Comparison of ENCODE assay signal across 1 cellular context in the genomic region with DNA sequence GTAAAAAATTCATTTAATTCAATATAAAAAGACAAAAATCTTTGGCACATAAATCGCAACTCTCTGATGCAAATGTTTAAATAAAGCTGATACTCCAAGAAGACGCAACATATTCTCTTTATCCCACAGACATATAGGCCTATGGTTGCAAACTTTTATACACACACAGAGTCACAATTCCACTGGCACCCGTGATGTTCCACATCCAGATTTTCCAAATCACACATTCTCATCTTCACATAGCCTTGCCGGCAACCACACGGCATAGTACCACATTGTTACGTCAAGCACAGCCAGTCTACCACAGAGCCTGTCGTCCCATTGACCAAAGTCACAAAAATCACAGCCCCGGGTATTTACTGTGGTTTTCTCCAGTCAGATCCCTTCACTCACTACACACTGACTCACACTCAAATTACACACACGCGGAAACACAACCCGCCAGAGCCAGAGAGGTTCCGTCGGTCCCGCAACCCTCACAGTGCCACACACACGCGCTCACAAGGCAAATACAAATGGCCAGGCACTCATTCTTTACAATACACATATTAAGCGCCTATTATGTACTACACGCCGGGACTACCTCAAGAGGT.
TF ChIP-seq lines count a peak whose summit lies in the region.

No MANE protein-coding gene starts in this region.

TF ChIP-seq in GM12878, 131 proteins besides CTCF, POLR2A, EP300 and RAD21:
- TF ChIP-seq SP1 (IDR thresholded peaks at IDR 0.05; ENCODE audit: low read depth, low read length), result peak; percentile 6
- no peak for TF ChIP-seq SRF (IDR thresholded peaks at IDR 0.05; ENCODE audit: low read depth in 2 of 2, low read length in 2 of 2)
- peak; percentile 65 for TF ChIP-seq RUNX3 (IDR thresholded peaks at IDR 0.05; ENCODE audit: low read length)
- TF ChIP-seq CBX5 (IDR thresholded peaks at IDR 0.05; ENCODE audit: low read depth), result no peak
- TF ChIP-seq, protein P1, sequence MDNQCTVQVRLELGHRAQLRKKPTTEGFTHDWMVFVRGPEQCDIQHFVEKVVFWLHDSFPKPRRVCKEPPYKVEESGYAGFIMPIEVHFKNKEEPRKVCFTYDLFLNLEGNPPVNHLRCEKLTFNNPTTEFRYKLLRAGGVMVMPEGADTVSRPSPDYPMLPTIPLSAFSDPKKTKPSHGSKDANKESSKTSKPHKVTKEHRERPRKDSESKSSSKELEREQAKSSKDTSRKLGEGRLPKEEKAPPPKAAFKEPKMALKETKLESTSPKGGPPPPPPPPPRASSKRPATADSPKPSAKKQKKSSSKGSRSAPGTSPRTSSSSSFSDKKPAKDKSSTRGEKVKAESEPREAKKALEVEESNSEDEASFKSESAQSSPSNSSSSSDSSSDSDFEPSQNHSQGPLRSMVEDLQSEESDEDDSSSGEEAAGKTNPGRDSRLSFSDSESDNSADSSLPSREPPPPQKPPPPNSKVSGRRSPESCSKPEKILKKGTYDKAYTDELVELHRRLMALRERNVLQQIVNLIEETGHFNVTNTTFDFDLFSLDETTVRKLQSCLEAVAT (IDR thresholded peaks at IDR 0.05), result peak; percentile 76
- 0 out of 2 replicates have a peak, but pooled peaks have one; percentile 44 for TF ChIP-seq STAT1 (conservative IDR thresholded peaks at IDR 0.05)
- no peak for TF ChIP-seq ZZZ3 (IDR thresholded peaks at IDR 0.05; ENCODE audit: control insufficient read depth, insufficient read length, low read depth)
- TF ChIP-seq ETV6 (conservative IDR thresholded peaks at IDR 0.05 in 1 of 2, IDR thresholded peaks at IDR 0.05 in 1 of 2; ENCODE audit: borderline replicate concordance in 1 of 2, low read depth in 1 of 2), result peak in 1 of 2 experiments; percentile 25; a peak in 1 of 4 replicates
- TF ChIP-seq ELK1 (IDR thresholded peaks at IDR 0.05; ENCODE audit: low read depth, low read length), result no peak
- TF ChIP-seq ATF3 (IDR thresholded peaks at IDR 0.05; ENCODE audit: borderline replicate concordance, extremely low read depth, low read depth, low read length), result no peak
- peak; percentile 38; the same call in 1 of the 2 replicates for TF ChIP-seq MTA3 (IDR thresholded peaks at IDR 0.05; ENCODE audit: borderline replicate concordance, low read length)
- peak; percentile 86 for TF ChIP-seq CREB1 (IDR thresholded peaks at IDR 0.05; ENCODE audit: low read depth)
- TF ChIP-seq PAX8 (IDR thresholded peaks at IDR 0.05), result no peak
- TF ChIP-seq, protein P2, sequence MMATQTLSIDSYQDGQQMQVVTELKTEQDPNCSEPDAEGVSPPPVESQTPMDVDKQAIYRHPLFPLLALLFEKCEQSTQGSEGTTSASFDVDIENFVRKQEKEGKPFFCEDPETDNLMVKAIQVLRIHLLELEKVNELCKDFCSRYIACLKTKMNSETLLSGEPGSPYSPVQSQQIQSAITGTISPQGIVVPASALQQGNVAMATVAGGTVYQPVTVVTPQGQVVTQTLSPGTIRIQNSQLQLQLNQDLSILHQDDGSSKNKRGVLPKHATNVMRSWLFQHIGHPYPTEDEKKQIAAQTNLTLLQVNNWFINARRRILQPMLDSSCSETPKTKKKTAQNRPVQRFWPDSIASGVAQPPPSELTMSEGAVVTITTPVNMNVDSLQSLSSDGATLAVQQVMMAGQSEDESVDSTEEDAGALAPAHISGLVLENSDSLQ (IDR thresholded peaks at IDR 0.05), result peak; percentile 30; the same call in 1 of the 2 replicates
- TF ChIP-seq SMAD1 (IDR thresholded peaks at IDR 0.05; ENCODE audit: low read depth, partially characterized antibody), result peak; percentile 37
- no peak for TF ChIP-seq FOXK2 (IDR thresholded peaks at IDR 0.05)
- TF ChIP-seq ZNF207 (IDR thresholded peaks at IDR 0.05; ENCODE audit: borderline replicate concordance), result peak; percentile 81; the same call in 1 of the 2 replicates
- no peak for TF ChIP-seq ZNF622 (IDR thresholded peaks at IDR 0.05)
- peak; percentile 92 for TF ChIP-seq MXI1 (IDR thresholded peaks at IDR 0.05; ENCODE audit: low read depth, low read length)
- TF ChIP-seq GABPA (IDR thresholded peaks at IDR 0.05; ENCODE audit: low read depth), result no peak
- 0 out of 2 replicates have a peak, but pooled peaks have one; percentile 48 for TF ChIP-seq HDGF (IDR thresholded peaks at IDR 0.05)
- TF ChIP-seq IKZF1 (conservative IDR thresholded peaks at IDR 0.05), result no peak
- TF ChIP-seq, protein P3, sequence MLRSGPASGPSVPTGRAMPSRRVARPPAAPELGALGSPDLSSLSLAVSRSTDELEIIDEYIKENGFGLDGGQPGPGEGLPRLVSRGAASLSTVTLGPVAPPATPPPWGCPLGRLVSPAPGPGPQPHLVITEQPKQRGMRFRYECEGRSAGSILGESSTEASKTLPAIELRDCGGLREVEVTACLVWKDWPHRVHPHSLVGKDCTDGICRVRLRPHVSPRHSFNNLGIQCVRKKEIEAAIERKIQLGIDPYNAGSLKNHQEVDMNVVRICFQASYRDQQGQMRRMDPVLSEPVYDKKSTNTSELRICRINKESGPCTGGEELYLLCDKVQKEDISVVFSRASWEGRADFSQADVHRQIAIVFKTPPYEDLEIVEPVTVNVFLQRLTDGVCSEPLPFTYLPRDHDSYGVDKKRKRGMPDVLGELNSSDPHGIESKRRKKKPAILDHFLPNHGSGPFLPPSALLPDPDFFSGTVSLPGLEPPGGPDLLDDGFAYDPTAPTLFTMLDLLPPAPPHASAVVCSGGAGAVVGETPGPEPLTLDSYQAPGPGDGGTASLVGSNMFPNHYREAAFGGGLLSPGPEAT (IDR thresholded peaks at IDR 0.05; ENCODE audit: low read depth), result peak; percentile 60; the same call in 1 of the 2 replicates
- 0 out of 4 replicates have a peak, but pooled peaks of 1 of the 2 experiments have one; percentile 8 for TF ChIP-seq IKZF2 (IDR thresholded peaks at IDR 0.05)
- TF ChIP-seq SPI1 (IDR thresholded peaks at IDR 0.05; ENCODE audit: borderline replicate concordance, insufficient read depth, low read depth, low read length), result no peak
- peak; percentile 24; the same call in 1 of the 2 replicates for TF ChIP-seq BCL11A (IDR thresholded peaks at IDR 0.05; ENCODE audit: low read depth, low read length)
- no peak for TF ChIP-seq RELA (IDR thresholded peaks at IDR 0.05; ENCODE audit: borderline replicate concordance, partially characterized antibody)
- TF ChIP-seq ZBTB33 (IDR thresholded peaks at IDR 0.05), result no peak
- TF ChIP-seq HDAC2 (IDR thresholded peaks at IDR 0.05), result no peak
- TF ChIP-seq SMC3 (IDR thresholded peaks at IDR 0.05; ENCODE audit: borderline replicate concordance, low read length), result 0 out of 2 replicates have a peak, but pooled peaks have one; percentile 7
- TF ChIP-seq, protein P4, sequence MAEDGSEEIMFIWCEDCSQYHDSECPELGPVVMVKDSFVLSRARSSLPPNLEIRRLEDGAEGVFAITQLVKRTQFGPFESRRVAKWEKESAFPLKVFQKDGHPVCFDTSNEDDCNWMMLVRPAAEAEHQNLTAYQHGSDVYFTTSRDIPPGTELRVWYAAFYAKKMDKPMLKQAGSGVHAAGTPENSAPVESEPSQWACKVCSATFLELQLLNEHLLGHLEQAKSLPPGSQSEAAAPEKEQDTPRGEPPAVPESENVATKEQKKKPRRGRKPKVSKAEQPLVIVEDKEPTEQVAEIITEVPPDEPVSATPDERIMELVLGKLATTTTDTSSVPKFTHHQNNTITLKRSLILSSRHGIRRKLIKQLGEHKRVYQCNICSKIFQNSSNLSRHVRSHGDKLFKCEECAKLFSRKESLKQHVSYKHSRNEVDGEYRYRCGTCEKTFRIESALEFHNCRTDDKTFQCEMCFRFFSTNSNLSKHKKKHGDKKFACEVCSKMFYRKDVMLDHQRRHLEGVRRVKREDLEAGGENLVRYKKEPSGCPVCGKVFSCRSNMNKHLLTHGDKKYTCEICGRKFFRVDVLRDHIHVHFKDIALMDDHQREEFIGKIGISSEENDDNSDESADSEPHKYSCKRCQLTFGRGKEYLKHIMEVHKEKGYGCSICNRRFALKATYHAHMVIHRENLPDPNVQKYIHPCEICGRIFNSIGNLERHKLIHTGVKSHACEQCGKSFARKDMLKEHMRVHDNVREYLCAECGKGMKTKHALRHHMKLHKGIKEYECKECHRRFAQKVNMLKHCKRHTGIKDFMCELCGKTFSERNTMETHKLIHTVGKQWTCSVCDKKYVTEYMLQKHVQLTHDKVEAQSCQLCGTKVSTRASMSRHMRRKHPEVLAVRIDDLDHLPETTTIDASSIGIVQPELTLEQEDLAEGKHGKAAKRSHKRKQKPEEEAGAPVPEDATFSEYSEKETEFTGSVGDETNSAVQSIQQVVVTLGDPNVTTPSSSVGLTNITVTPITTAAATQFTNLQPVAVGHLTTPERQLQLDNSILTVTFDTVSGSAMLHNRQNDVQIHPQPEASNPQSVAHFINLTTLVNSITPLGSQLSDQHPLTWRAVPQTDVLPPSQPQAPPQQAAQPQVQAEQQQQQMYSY (CRISPR knock-in tag; IDR thresholded peaks at IDR 0.05), result no peak
- 0 out of 2 replicates have a peak, but pooled peaks have one; percentile 27 for TF ChIP-seq RCOR1 (conservative IDR thresholded peaks at IDR 0.05; ENCODE audit: low read depth, low read length)
